ENCODE assay signal across 1 cellular context in genomic region chr7:157138424-157139141, GRCh38.
TF ChIP-seq lines count a peak whose summit lies in the region.

UBE3C (plus strand) TSS chr7:157138926; CDS start chr7:157139273, 347 bp downstream.

TF ChIP-seq in HepG2, 621 proteins besides CTCF, POLR2A, EP300 and RAD21 (continued from another document and continues in another):
- TF ChIP-seq AHDC1 (CRISPR knock-in tag; IDR thresholded peaks at IDR 0.05; ENCODE audit: borderline replicate concordance): no peak
- TF ChIP-seq ZNF775 (CRISPR knock-in tag; IDR thresholded peaks at IDR 0.05; ENCODE audit: borderline replicate concordance): 0 out of 2 replicates have a peak, but pooled peaks have one; percentile 6
- no peak for TF ChIP-seq SETDB1 (CRISPR knock-in tag; IDR thresholded peaks at IDR 0.05; ENCODE audit: borderline replicate concordance)
- TF ChIP-seq RNF219 (CRISPR knock-in tag; IDR thresholded peaks at IDR 0.05): no peak; the same call in 1 of the 2 replicates
- TF ChIP-seq CEBPB (IDR thresholded peaks at IDR 0.05; ENCODE audit: borderline replicate concordance, low read depth, low read length): no peak
- no peak for TF ChIP-seq ZNF484 (CRISPR knock-in tag; IDR thresholded peaks at IDR 0.05; ENCODE audit: borderline replicate concordance, low read depth)
- peak; percentile 78 for TF ChIP-seq ZFY (CRISPR knock-in tag; IDR thresholded peaks at IDR 0.05)
- no peak for TF ChIP-seq CENPT (CRISPR knock-in tag; IDR thresholded peaks at IDR 0.05; ENCODE audit: low read depth)
- TF ChIP-seq PLRG1 (conservative IDR thresholded peaks at IDR 0.05): no peak
- TF ChIP-seq ZNF784 (CRISPR knock-in tag; IDR thresholded peaks at IDR 0.05; ENCODE audit: borderline replicate concordance): no peak
- TF ChIP-seq ZNF629 (CRISPR knock-in tag; conservative IDR thresholded peaks at IDR 0.05): no peak
- no peak for TF ChIP-seq ZMAT5 (CRISPR knock-in tag; IDR thresholded peaks at IDR 0.05; ENCODE audit: borderline replicate concordance, low read depth)
- TF ChIP-seq BORCS8-MEF2B (CRISPR knock-in tag; IDR thresholded peaks at IDR 0.05): peak; percentile 75
- no peak for TF ChIP-seq ZFP37 (CRISPR knock-in tag; IDR thresholded peaks at IDR 0.05; ENCODE audit: borderline replicate concordance)
- TF ChIP-seq SRY (CRISPR knock-in tag; IDR thresholded peaks at IDR 0.05): no peak
- TF ChIP-seq ZNF549 (CRISPR knock-in tag; IDR thresholded peaks at IDR 0.05): no peak
- no peak for TF ChIP-seq TRAFD1 (CRISPR knock-in tag; IDR thresholded peaks at IDR 0.05; ENCODE audit: borderline replicate concordance)
- TF ChIP-seq ZNF431 (CRISPR knock-in tag; IDR thresholded peaks at IDR 0.05; ENCODE audit: borderline replicate concordance, low read depth): no peak
- no peak for TF ChIP-seq SSRP1 (CRISPR knock-in tag; IDR thresholded peaks at IDR 0.05)
- TF ChIP-seq AGO2 (optimal IDR thresholded peaks at IDR 0.05; ENCODE audit: low read depth, low read length): no peak
- TF ChIP-seq PRPF4 (IDR thresholded peaks at IDR 0.05; ENCODE audit: low read depth, low read length, poor library complexity, severe bottlenecking): no peak
- TF ChIP-seq ZNF513 (CRISPR knock-in tag; conservative IDR thresholded peaks at IDR 0.05): no peak
- no peak for TF ChIP-seq RBM22 (optimal IDR thresholded peaks at IDR 0.05; ENCODE audit: low read length)
- TF ChIP-seq TBX3 (IDR thresholded peaks at IDR 0.05; ENCODE audit: borderline replicate concordance): no peak
- TF ChIP-seq ETV6 (CRISPR knock-in tag; conservative IDR thresholded peaks at IDR 0.05): no peak
- TF ChIP-seq YEATS2 (CRISPR knock-in tag; IDR thresholded peaks at IDR 0.05; ENCODE audit: borderline replicate concordance): peak; percentile 54; the same call in 1 of the 2 replicates
- no peak for TF ChIP-seq ARID3A (IDR thresholded peaks at IDR 0.05; ENCODE audit: low read depth, low read length)
- no peak for TF ChIP-seq ZNF674 (CRISPR knock-in tag; IDR thresholded peaks at IDR 0.05; ENCODE audit: low read depth)
- no peak for TF ChIP-seq PHF5A (CRISPR knock-in tag; IDR thresholded peaks at IDR 0.05; ENCODE audit: low read depth, unreplicated experiment)
- no peak for TF ChIP-seq PAF1 (CRISPR knock-in tag; IDR thresholded peaks at IDR 0.05)
- no peak for TF ChIP-seq PAWR (CRISPR knock-in tag; IDR thresholded peaks at IDR 0.05; ENCODE audit: borderline replicate concordance)
- TF ChIP-seq SAP130 (CRISPR knock-in tag; IDR thresholded peaks at IDR 0.05; ENCODE audit: low read depth): peak; percentile 69; the same call in 1 of the 2 replicates
- no peak for TF ChIP-seq ZNF367 (CRISPR knock-in tag; IDR thresholded peaks at IDR 0.05; ENCODE audit: borderline replicate concordance)
- no peak for TF ChIP-seq PRDM4 (CRISPR knock-in tag; IDR thresholded peaks at IDR 0.05; ENCODE audit: borderline replicate concordance)
- TF ChIP-seq RFX5 (IDR thresholded peaks at IDR 0.05; ENCODE audit: low read depth, low read length): no peak
- peak; percentile 58 for TF ChIP-seq HNRNPK (IDR thresholded peaks at IDR 0.05; ENCODE audit: low read depth, low read length, poor library complexity, severe bottlenecking)
- no peak for TF ChIP-seq ZMYM3 (CRISPR knock-in tag; IDR thresholded peaks at IDR 0.05)
- no peak for TF ChIP-seq ZSCAN9 (CRISPR knock-in tag; IDR thresholded peaks at IDR 0.05; ENCODE audit: borderline replicate concordance)
- no peak for TF ChIP-seq ZBTB37 (CRISPR knock-in tag; IDR thresholded peaks at IDR 0.05)
- TF ChIP-seq HOXA3 (CRISPR knock-in tag; IDR thresholded peaks at IDR 0.05): peak; percentile 89
- no peak for TF ChIP-seq PREB (CRISPR knock-in tag; IDR thresholded peaks at IDR 0.05)
- no peak for TF ChIP-seq THYN1 (CRISPR knock-in tag; IDR thresholded peaks at IDR 0.05; ENCODE audit: borderline replicate concordance, low read depth)
- no peak for TF ChIP-seq STAG1 (CRISPR knock-in tag; IDR thresholded peaks at IDR 0.05)
- 0 out of 2 replicates have a peak, but pooled peaks have one; percentile 31 for TF ChIP-seq ZSCAN12 (CRISPR knock-in tag; IDR thresholded peaks at IDR 0.05)
- peak; percentile 62; the same call in 1 of the 2 replicates for TF ChIP-seq ZNF558 (CRISPR knock-in tag; IDR thresholded peaks at IDR 0.05; ENCODE audit: borderline replicate concordance)
- no peak for TF ChIP-seq ZNF737 (CRISPR knock-in tag; IDR thresholded peaks at IDR 0.05; ENCODE audit: borderline replicate concordance)
